ENCODE assay signal across 16 cellular contexts in genomic region chr6:16437095-16437494, GRCh38.
DNase-seq lines count a peak whose midpoint lies in the region; ATAC-seq and TF ChIP-seq lines count a peak whose summit lies in the region.
"Had no signal": no experiment of that assay in that cellular context is flagged by ENCODE, and none has a peak within 500 bp of the region (broad histone marks: within the 10 kb centered on the region; RNA-seq: fewer than 3 reads in every experiment).

No MANE protein-coding gene starts in this region.

- H3K27ac Mint-ChIP-seq in activated CD4-positive, alpha-beta T cell treated with anti-CD3 and anti-CD28 coated beads for 36 hours: peak overlapping the region; percentile 93
- peak overlapping the region; percentile 84 for H3K27ac Mint-ChIP-seq in activated CD8-positive, alpha-beta T cell treated with anti-CD3 and anti-CD28 coated beads for 36 hours
- peak overlapping the region; percentile 94 for H3K27ac Mint-ChIP-seq in activated naive CD8-positive, alpha-beta T cell treated with anti-CD3 and anti-CD28 coated beads, Interleukin-2, amount 10 ng/mL, durations not matched to agents 7 days and 5 days
- H3K27ac Mint-ChIP-seq: type B pancreatic cell had no signal

- TF ChIP-seq POLR2A in gastrocnemius medialis (IDR thresholded peaks at IDR 0.05): no peak

- no peaks in the 10 kb centered on the region for H3K9me3 Mint-ChIP-seq in activated CD4-positive, alpha-beta T cell treated with anti-CD3 and anti-CD28 coated beads for 36 hours (ENCODE audit: low read depth)
- H3K9me3 Mint-ChIP-seq in activated CD8-positive, alpha-beta T cell treated with anti-CD3 and anti-CD28 coated beads for 36 hours: peaks cover 2% of the 10 kb centered on the region
- H3K9me3 Mint-ChIP-seq in activated naive CD8-positive, alpha-beta T cell treated with anti-CD3 and anti-CD28 coated beads, Interleukin-2, amount 10 ng/mL, durations not matched to agents 7 days and 5 days: no peaks in the 10 kb centered on the region
- H3K9me3 Mint-ChIP-seq: type B pancreatic cell had no signal

- H3K4me1 ChIP-seq in gastrocnemius medialis: peaks cover 16 to 41% of the 10 kb centered on the region in 2 donors

- no peaks in the 10 kb centered on the region for H3K9me3 ChIP-seq in gastrocnemius medialis
- H3K9me3 ChIP-seq: SJSA1 had no signal

- no peaks in the 10 kb centered on the region for H3K27me3 ChIP-seq in gastrocnemius medialis
- H3K27me3 ChIP-seq: SJSA1 had no signal

- H3K4me1 Mint-ChIP-seq in activated CD4-positive, alpha-beta T cell treated with anti-CD3 and anti-CD28 coated beads for 36 hours: peaks cover 70% of the 10 kb centered on the region
- peaks cover 62% of the 10 kb centered on the region for H3K4me1 Mint-ChIP-seq in activated CD8-positive, alpha-beta T cell treated with anti-CD3 and anti-CD28 coated beads for 36 hours (ENCODE audit: low read depth)
- H3K4me1 Mint-ChIP-seq in activated naive CD8-positive, alpha-beta T cell treated with anti-CD3 and anti-CD28 coated beads, Interleukin-2, amount 10 ng/mL, durations not matched to agents 7 days and 5 days: peaks cover 40% of the 10 kb centered on the region

- no peak for TF ChIP-seq CTCF in activated CD8-positive, alpha-beta T cell treated with anti-CD3 and anti-CD28 coated beads for 36 hours (IDR thresholded peaks at IDR 0.05)
- no peak for TF ChIP-seq CTCF in gastrocnemius medialis (IDR thresholded peaks at IDR 0.05 in 4 of 5, conservative IDR thresholded peaks at IDR 0.05 in 1 of 5)

- CTCF ChIA-PET in activated CD4-positive, alpha-beta T cell treated with anti-CD3 and anti-CD28 coated beads for 36 hours (lab: Charles Lee): interaction anchor here (0.9 to 1.1 kb wide), 3 partner anchors 17 to 334 kb away, joined by 3 to 5 read pairs (median 3); no protein-coding TSS in a partner anchor
- CTCF ChIA-PET in activated CD8-positive, alpha-beta T cell treated with anti-CD3 and anti-CD28 coated beads for 36 hours (lab: Charles Lee): interaction anchor here (0.8 to 2.7 kb wide), 5 partner anchors 13 to 105 kb away, joined by 3 to 8 read pairs (median 3); no protein-coding TSS in a partner anchor

- in situ Hi-C loops in gastrocnemius medialis (cut with MboI; ENCODE audit: low sequenced_read_pairs in 4 of 4): no loop called here

- no peak overlapping the region for H3K4me3 ChIP-seq in gastrocnemius medialis
- H3K4me3 ChIP-seq: coronary artery, SJSA1 had no signal

- ATAC-seq in activated CD4-positive, alpha-beta T cell treated with anti-CD3 and anti-CD28 coated beads for 36 hours: peak; percentile 11
- ATAC-seq in activated CD8-positive, alpha-beta T cell treated with anti-CD3 and anti-CD28 coated beads for 36 hours: peak; percentile 16
- ATAC-seq in activated naive CD8-positive, alpha-beta T cell treated with anti-CD3 and anti-CD28 coated beads, Interleukin-2, amount 10 ng/mL, durations not matched to agents 7 days and 5 days (ENCODE audit: low read depth): peak; percentile 32
- no peak for ATAC-seq in gastrocnemius medialis
- ATAC-seq in HG02973 (IDR thresholded peaks at IDR 0.05; ENCODE audit: unreplicated experiment): no peak

- H3K36me3 ChIP-seq in gastrocnemius medialis: no peaks in the 10 kb centered on the region
- H3K36me3 ChIP-seq: SJSA1 had no signal

- H3K27ac ChIP-seq in gastrocnemius medialis: no peak overlapping the region
- H3K27ac ChIP-seq: epithelial cell of prostate, SJSA1 had no signal

- intact Hi-C loops in activated CD4-positive, alpha-beta T cell treated with anti-CD3 and anti-CD28 coated beads for 36 hours (cut with DNase I, micrococcal nuclease): loop anchor here (2.0 to 5.0 kb wide), 2 partner anchors 35 to 46 kb away; no protein-coding TSS in a partner anchor
- intact Hi-C loops in activated CD8-positive, alpha-beta T cell treated with anti-CD3 and anti-CD28 coated beads for 36 hours (cut with micrococcal nuclease): loop anchor here (5.0 kb wide), 1 partner anchor 35 kb away; no protein-coding TSS in a partner anchor
- intact Hi-C loops in gastrocnemius medialis (cut with DNase I; ENCODE audit: low total_unique reads): no loop called here

- DNase-seq in activated CD4-positive, alpha-beta T cell treated with anti-CD3 and anti-CD28 coated beads for 36 hours: peak; percentile 41
- DNase-seq in activated CD4-positive, alpha-beta T cell treated with anti-CD3 and anti-CD28 coated beads for 1 hour: no peak
- DNase-seq in activated CD8-positive, alpha-beta T cell treated with anti-CD3 and anti-CD28 coated beads for 36 hours: peak; percentile 33
- DNase-seq in activated naive CD8-positive, alpha-beta T cell treated with anti-CD3 and anti-CD28 coated beads, Interleukin-2, amount 10 ng/mL, durations not matched to agents 7 days and 5 days: no peak
- peak; percentile 16 to 43 for DNase-seq in stimulated activated CD8-positive, alpha-beta memory T cell treated with anti-CD3 and anti-CD28 coated beads, Interleukin-7, amount 100 ng/mL, for 4 hours (ENCODE audit: low read depth in 2 of 2)
- DNase-seq in gastrocnemius medialis: no peak
- DNase-seq in NCI-H1048 (lab: John Stamatoyannopoulos, UW): no peak
- DNase-seq: C1 segment of cervical spinal cord, GOT3, NCI-H187 treated with DMSO at 0.1 percent for 48 hours, NCI-H510A treated with DMSO at 0.1 percent for 48 hours had no signal

- H3K27me3 Mint-ChIP-seq in activated CD4-positive, alpha-beta T cell treated with anti-CD3 and anti-CD28 coated beads for 36 hours: no peaks in the 10 kb centered on the region
- no peaks in the 10 kb centered on the region for H3K27me3 Mint-ChIP-seq in activated CD8-positive, alpha-beta T cell treated with anti-CD3 and anti-CD28 coated beads for 36 hours
- H3K27me3 Mint-ChIP-seq in activated naive CD8-positive, alpha-beta T cell treated with anti-CD3 and anti-CD28 coated beads, Interleukin-2, amount 10 ng/mL, durations not matched to agents 7 days and 5 days: no peaks in the 10 kb centered on the region
- H3K27me3 Mint-ChIP-seq: type B pancreatic cell had no signal

- POLR2A ChIA-PET in activated CD4-positive, alpha-beta T cell treated with anti-CD3 and anti-CD28 coated beads for 36 hours (lab: Charles Lee): interaction anchor here (0.7 to 1.0 kb wide), 2 partner anchors 16 to 34 kb away, joined by 3 to 4 read pairs; no protein-coding TSS in a partner anchor
- POLR2A ChIA-PET in activated CD8-positive, alpha-beta T cell treated with anti-CD3 and anti-CD28 coated beads for 36 hours (lab: Charles Lee): interaction anchor here (0.6 to 1.3 kb wide), 7 partner anchors 13 to 105 kb away, joined by 3 to 6 read pairs (median 3); no protein-coding TSS in a partner anchor
- POLR2A ChIA-PET in activated naive CD8-positive, alpha-beta T cell treated with anti-CD3 and anti-CD28 coated beads, Interleukin-2, amount 10 ng/mL, durations not matched to agents 7 days and 5 days (lab: Charles Lee): interaction anchor here (0.6 to 1.6 kb wide), 3 partner anchors 14 to 16 kb away, joined by 3 to 6 read pairs (median 4); no protein-coding TSS in a partner anchor

- peak overlapping the region; percentile 74 for H3K4me3 Mint-ChIP-seq in activated CD4-positive, alpha-beta T cell treated with anti-CD3 and anti-CD28 coated beads for 36 hours
- peak overlapping the region; percentile 73 for H3K4me3 Mint-ChIP-seq in activated CD8-positive, alpha-beta T cell treated with anti-CD3 and anti-CD28 coated beads for 36 hours
- peak overlapping the region; percentile 83 for H3K4me3 Mint-ChIP-seq in activated naive CD8-positive, alpha-beta T cell treated with anti-CD3 and anti-CD28 coated beads, Interleukin-2, amount 10 ng/mL, durations not matched to agents 7 days and 5 days
- H3K4me3 Mint-ChIP-seq: type B pancreatic cell had no signal

- H3K36me3 Mint-ChIP-seq in activated CD4-positive, alpha-beta T cell treated with anti-CD3 and anti-CD28 coated beads for 36 hours (ENCODE audit: low read depth): peaks cover 18% of the 10 kb centered on the region
- peaks cover 39% of the 10 kb centered on the region for H3K36me3 Mint-ChIP-seq in activated CD8-positive, alpha-beta T cell treated with anti-CD3 and anti-CD28 coated beads for 36 hours (ENCODE audit: low read depth)
- peaks cover 13% of the 10 kb centered on the region for H3K36me3 Mint-ChIP-seq in activated naive CD8-positive, alpha-beta T cell treated with anti-CD3 and anti-CD28 coated beads, Interleukin-2, amount 10 ng/mL, durations not matched to agents 7 days and 5 days

Comparison
In these comparisons a context has a peak if more than half of its experiments do, and no peak if none do; other contexts are left out.
1. DNase-seq: peak in activated CD4-positive, alpha-beta T cell treated with anti-CD3 and anti-CD28 coated beads for 36 hours (single experiment), activated CD8-positive, alpha-beta T cell treated with anti-CD3 and anti-CD28 coated beads for 36 hours (single experiment) and stimulated activated CD8-positive, alpha-beta memory T cell treated with anti-CD3 and anti-CD28 coated beads, Interleukin-7, amount 100 ng/mL, for 4 hours (2 of 2); none in activated CD4-positive, alpha-beta T cell treated with anti-CD3 and anti-CD28 coated beads for 1 hour (single experiment), activated naive CD8-positive, alpha-beta T cell treated with anti-CD3 and anti-CD28 coated beads, Interleukin-2, amount 10 ng/mL, durations not matched to agents 7 days and 5 days (single experiment), gastrocnemius medialis (0 of 2) and NCI-H1048 (single experiment).
2. ATAC-seq: peak in activated CD4-positive, alpha-beta T cell treated with anti-CD3 and anti-CD28 coated beads for 36 hours (single experiment), activated CD8-positive, alpha-beta T cell treated with anti-CD3 and anti-CD28 coated beads for 36 hours (single experiment) and activated naive CD8-positive, alpha-beta T cell treated with anti-CD3 and anti-CD28 coated beads, Interleukin-2, amount 10 ng/mL, durations not matched to agents 7 days and 5 days (single experiment); none in gastrocnemius medialis (0 of 2) and HG02973 (single experiment).
3. Peak in every context shown above with its lines, with median percentiles within 50 percentile points of each other: H3K27ac Mint-ChIP-seq and H3K4me3 Mint-ChIP-seq.